8 cellular contexts compared by ENCODE assay signal in the genomic region with DNA sequence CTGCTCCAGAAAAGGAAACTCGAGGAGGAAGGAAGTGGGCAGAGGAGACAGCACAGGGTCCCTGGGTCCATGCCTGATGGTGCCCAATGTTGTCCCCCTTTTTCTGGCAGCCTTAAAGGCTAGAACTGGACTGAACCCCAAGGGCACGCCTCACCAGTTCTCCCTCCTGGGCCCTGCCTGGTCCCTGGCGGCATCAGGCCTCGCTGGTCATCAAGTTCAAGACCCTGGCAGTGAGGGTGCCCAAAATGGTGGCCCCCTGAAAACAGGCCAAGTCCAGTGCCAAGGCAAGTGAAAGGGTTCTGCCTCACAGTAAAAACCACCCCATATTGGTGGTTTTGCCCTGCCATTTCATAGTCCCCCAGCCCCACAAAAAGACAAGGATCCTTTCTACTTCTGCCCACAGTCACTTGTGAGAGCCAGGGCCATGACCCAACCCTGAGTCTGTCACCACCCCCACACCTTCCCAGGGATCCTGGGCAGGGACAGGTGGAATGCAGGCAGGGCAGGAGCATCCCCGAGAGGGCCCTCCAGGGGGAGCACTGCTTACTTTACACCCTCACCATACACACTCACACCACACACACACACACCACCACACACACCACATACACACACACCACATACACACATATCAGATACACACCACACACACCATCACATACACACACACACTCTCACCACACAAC.
DNase-seq lines count a peak whose midpoint lies in the region; ATAC-seq and TF ChIP-seq lines count a peak whose summit lies in the region.

No MANE protein-coding gene starts in this region.

- no peak overlapping the region for H2AFZ ChIP-seq in Karpas-422 (ENCODE audit: low read length)

- ATAC-seq in GM19395 (IDR thresholded peaks at IDR 0.05; ENCODE audit: unreplicated experiment) (peak; percentile 28), HG03342 (IDR thresholded peaks at IDR 0.05; ENCODE audit: unreplicated experiment) (peak; percentile 33)
- no peak for ATAC-seq in activated naive CD8-positive, alpha-beta T cell treated with anti-CD3 and anti-CD28 coated beads, Interleukin-2, amount 50 U/mL, for 24 hours

- peaks cover 9% of the 10 kb centered on the region for H3K27me3 Mint-ChIP-seq in activated naive CD8-positive, alpha-beta T cell treated with anti-CD3 and anti-CD28 coated beads, Interleukin-2, amount 50 U/mL, for 24 hours

- no peaks in the 10 kb centered on the region for H3K79me2 ChIP-seq in Karpas-422 (ENCODE audit: low read length)

- H3K4me1 Mint-ChIP-seq in activated naive CD8-positive, alpha-beta T cell treated with anti-CD3 and anti-CD28 coated beads, Interleukin-2, amount 50 U/mL, for 24 hours = peaks cover 9% of the 10 kb centered on the region

- no peaks in the 10 kb centered on the region for H4K20me1 ChIP-seq in Karpas-422 (ENCODE audit: insufficient read depth, low read depth, low read length)

- no peaks in the 10 kb centered on the region for H3K36me3 ChIP-seq in Karpas-422 (ENCODE audit: insufficient read depth, low read length)
- H3K36me3 ChIP-seq in breast epithelium = no peaks in the 10 kb centered on the region

- no peaks in the 10 kb centered on the region for H3K36me3 Mint-ChIP-seq in activated naive CD8-positive, alpha-beta T cell treated with anti-CD3 and anti-CD28 coated beads, Interleukin-2, amount 50 U/mL, for 24 hours (ENCODE audit: low read depth)

- intact Hi-C loops in breast epithelium (cut with DNase I; ENCODE audit: low total_unique reads) = loop anchor here (5.0 kb wide), 1 partner anchor 622 kb away; no protein-coding TSS in a partner anchor

- H3K4me3 ChIP-seq in Karpas-422 (ENCODE audit: low read length) = no peak overlapping the region
- H3K4me3 ChIP-seq in breast epithelium = no peak overlapping the region

- H3K4me3 Mint-ChIP-seq in activated naive CD8-positive, alpha-beta T cell treated with anti-CD3 and anti-CD28 coated beads, Interleukin-2, amount 50 U/mL, for 24 hours = peak overlapping the region; percentile 26

- H3K9ac ChIP-seq in Karpas-422 (ENCODE audit: low read length) = no peak overlapping the region

- peak overlapping the region; percentile 86 for H3K27ac Mint-ChIP-seq in activated naive CD8-positive, alpha-beta T cell treated with anti-CD3 and anti-CD28 coated beads, Interleukin-2, amount 50 U/mL, for 24 hours

- no peaks in the 10 kb centered on the region for H3K9me2 ChIP-seq in Karpas-422 (replicated peaks; ENCODE audit: insufficient read depth, low read length)

- TF ChIP-seq POLR2A in breast epithelium (IDR thresholded peaks at IDR 0.05) = no peak

- no peaks in the 10 kb centered on the region for H3K27me3 ChIP-seq in Karpas-422 (ENCODE audit: low read length)
- no peaks in the 10 kb centered on the region for H3K27me3 ChIP-seq in breast epithelium

- H3K4me1 ChIP-seq in Karpas-422 (ENCODE audit: low read length) = no peaks in the 10 kb centered on the region
- no peaks in the 10 kb centered on the region for H3K4me1 ChIP-seq in breast epithelium

- no peak for TF ChIP-seq CTCF in breast epithelium (IDR thresholded peaks at IDR 0.05)

- peaks cover 22% of the 10 kb centered on the region for H3K9me3 Mint-ChIP-seq in activated naive CD8-positive, alpha-beta T cell treated with anti-CD3 and anti-CD28 coated beads, Interleukin-2, amount 50 U/mL, for 24 hours

- DNase-seq in COLO668 (lab: John Stamatoyannopoulos, UW; ENCODE audit: unreplicated experiment) (peak; percentile 12), 8988T (no peak), OCI-M1 (lab: John Stamatoyannopoulos, UW) (no peak), Karpas-422 (no peak), breast epithelium (ENCODE audit: low spot score in 2 of 2) (no peak)
- peak; percentile 23 for DNase-seq in activated naive CD8-positive, alpha-beta T cell treated with anti-CD3 and anti-CD28 coated beads, Interleukin-2, amount 50 U/mL, for 24 hours

- H3K4me2 ChIP-seq in Karpas-422 (ENCODE audit: low read depth, low read length, poor library complexity, severe bottlenecking) = no peak overlapping the region

- H3K27ac ChIP-seq in Karpas-422 (ENCODE audit: low read length) = no peak overlapping the region
- H3K27ac ChIP-seq in breast epithelium = no peak overlapping the region

- H3K9me3 ChIP-seq in Karpas-422 (ENCODE audit: low read length) (no peaks in the 10 kb centered on the region), breast epithelium (no peaks in the 10 kb centered on the region)

Comparison
In these comparisons a context has a peak if more than half of its experiments do, and no peak if none do; other contexts are left out.
1. DNase-seq: peak in COLO668 (single experiment) and activated naive CD8-positive, alpha-beta T cell treated with anti-CD3 and anti-CD28 coated beads, Interleukin-2, amount 50 U/mL, for 24 hours (single experiment); none in 8988T (single experiment), OCI-M1 (single experiment), Karpas-422 (single experiment) and breast epithelium (0 of 2).